10 cellular contexts compared by ENCODE assay signal in the genomic region with DNA sequence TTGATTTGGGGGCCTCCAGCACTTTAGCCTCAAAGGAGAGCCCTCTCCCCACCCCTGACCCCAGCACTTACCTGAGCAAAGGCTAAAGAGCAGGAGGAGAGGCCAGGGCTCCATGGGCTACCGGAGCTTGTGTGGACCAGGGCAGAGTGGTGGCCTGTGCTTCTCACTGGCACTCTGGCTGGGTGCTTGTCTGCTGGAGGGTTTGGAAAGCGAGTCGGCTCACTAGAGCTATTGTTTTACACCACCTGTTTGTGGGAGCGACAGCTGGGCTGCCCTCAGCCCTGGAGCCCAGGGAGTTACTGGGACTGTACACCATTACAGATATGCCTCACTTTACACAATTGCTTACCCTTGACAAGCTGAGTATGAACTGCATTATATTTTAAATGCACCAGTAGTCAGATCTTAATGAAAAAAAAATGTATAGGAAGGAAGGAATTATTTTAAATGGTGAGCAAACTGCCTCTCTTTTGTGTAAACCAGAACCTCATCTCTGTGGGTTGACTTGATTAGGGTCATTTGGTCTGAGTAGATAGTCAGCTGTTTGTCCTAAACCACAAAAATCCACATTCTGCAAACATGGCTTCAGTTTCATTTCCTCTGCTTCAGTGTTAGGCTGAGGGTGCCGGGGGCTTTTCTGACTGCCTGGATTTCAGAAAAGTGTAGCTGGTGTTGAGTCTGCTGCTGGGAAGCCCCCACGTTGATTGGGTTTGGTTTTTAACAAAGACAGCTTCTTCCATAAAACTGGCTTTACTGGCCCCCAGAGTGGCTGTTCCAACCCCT. TPM values are rescaled to one million over a fixed set of nuclear protein-coding genes. Genes with fewer than 3 reads are reported as not detected.
A peak's percentile ranks its signal among the peaks of the same experiment; 100 is the strongest.
DNase-seq lines count a peak whose midpoint lies in the region; ATAC-seq and TF ChIP-seq lines count a peak whose summit lies in the region.
"Had no signal": no experiment of that assay in that cellular context is flagged by ENCODE, and none has a peak within 500 bp of the region (broad histone marks: within the 10 kb centered on the region; RNA-seq: fewer than 3 reads in every experiment).

Gene CHRNA1 (minus strand): TSS at position 192 of the 783 bp plus-strand sequence. CDS start 78 bp downstream, at position 114.

- H3K4me1 Mint-ChIP-seq in glutamatergic neuron (ENCODE audit: low read depth, unreplicated experiment), result peaks cover 60% of the 10 kb centered on the region

- CTCF ChIA-PET in RWPE1 (lab: Yijun Ruan, JAX), result no interaction called here

- no peaks in the 10 kb centered on the region for H3K36me3 Mint-ChIP-seq in glutamatergic neuron (ENCODE audit: unreplicated experiment)

- peak within 1 kb of the TSS; percentile 96 for H3K27ac Mint-ChIP-seq in glutamatergic neuron (ENCODE audit: unreplicated experiment)

- peak; percentile 83 for ATAC-seq in HG02852 (IDR thresholded peaks at IDR 0.05; ENCODE audit: unreplicated experiment)
- no peak for ATAC-seq in omental fat pad (ENCODE audit: low FRiP score)
- ATAC-seq in HG03108 (IDR thresholded peaks at IDR 0.05; ENCODE audit: unreplicated experiment), result no peak

- TF ChIP-seq CTCF in glutamatergic neuron (IDR thresholded peaks at IDR 0.05; ENCODE audit: partially characterized antibody, unreplicated experiment) (no peak), omental fat pad (IDR thresholded peaks at IDR 0.05) (no peak), RWPE1 (conservative IDR thresholded peaks at IDR 0.05; ENCODE audit: low read depth) (no peak)

- POLR2A ChIA-PET in RWPE1 (lab: Yijun Ruan, JAX; ENCODE audit: low non-redundant PET), result interaction anchor here (0.6 kb wide), 1 partner anchor 8 kb away, joined by 3 read pairs; no protein-coding TSS in a partner anchor

- peak within 1 kb of the TSS; percentile 93 for H3K4me3 Mint-ChIP-seq in glutamatergic neuron (ENCODE audit: unreplicated experiment)

- no peak within 1 kb of the TSS for H3K27ac ChIP-seq in RWPE1
- H3K27ac ChIP-seq: SK-N-MC had no signal

- DNase-seq in DMS153 (lab: John Stamatoyannopoulos, UW) (peak; percentile 73), NCI-H69 (lab: John Stamatoyannopoulos, UW) (peak; percentile 75), glutamatergic neuron (peak; percentile 64), cerebellar cortex (ENCODE audit: low spot score) (no peak), omental fat pad (ENCODE audit: low spot score) (no peak), RWPE1 (ENCODE audit: low spot score) (no peak)
- DNase-seq: activated naive CD4-positive, alpha-beta T cell had no signal

- peaks cover 16% of the 10 kb centered on the region for H3K9me3 Mint-ChIP-seq in glutamatergic neuron (ENCODE audit: unreplicated experiment)

- H3K27me3 Mint-ChIP-seq in glutamatergic neuron (ENCODE audit: unreplicated experiment), result peaks cover 1% of the 10 kb centered on the region

RNA-seq across cellular contexts. Expression of gene CHRNA1, which starts in this region (rescaled TPM):
- total RNA-seq in glutamatergic neuron (ENCODE audit: unreplicated experiment) (161 TPM), omental fat pad (not detected)

Comparison
In these comparisons a context has a peak if more than half of its experiments do, and no peak if none do; other contexts are left out.
1. RNA of gene CHRNA1 (total RNA-seq): 161 TPM in glutamatergic neuron (single experiment); not detected in omental fat pad; every median in the first group is over 100 times any median in the second.
2. DNase-seq: peak in DMS153 (single experiment), NCI-H69 (single experiment) and glutamatergic neuron (single experiment); none in cerebellar cortex (single experiment), omental fat pad (single experiment) and RWPE1 (single experiment).